Comparison of ENCODE assay signal across 18 cellular contexts in genomic region chr14:101224356-101225115, GRCh38.
A peak's percentile ranks its signal among the peaks of the same experiment; 100 is the strongest.
DNase-seq lines count a peak whose midpoint lies in the region; ATAC-seq and TF ChIP-seq lines count a peak whose summit lies in the region.
"Had no signal": no experiment of that assay in that cellular context is flagged by ENCODE, and none has a peak within 500 bp of the region (broad histone marks: within the 10 kb centered on the region; RNA-seq: fewer than 3 reads in every experiment).

No MANE protein-coding gene starts in this region.

- H3K36me3 ChIP-seq in esophagus muscularis mucosa (no peaks in the 10 kb centered on the region), suprapubic skin (no peaks in the 10 kb centered on the region)
- H3K36me3 ChIP-seq: gastroesophageal sphincter, spleen, thoracic aorta had no signal

- H3K27ac ChIP-seq in esophagus muscularis mucosa (replicated peaks in 1 of 4), result no peak overlapping the region
- H3K27ac ChIP-seq in suprapubic skin, result no peak overlapping the region
- H3K27ac ChIP-seq: gastroesophageal sphincter, spleen, thoracic aorta had no signal

- H3K9me3 ChIP-seq in esophagus muscularis mucosa (no peaks in the 10 kb centered on the region), suprapubic skin (no peaks in the 10 kb centered on the region)
- H3K9me3 ChIP-seq: thoracic aorta had no signal

- intact Hi-C loops in esophagus muscularis mucosa (cut with DNase I), result no loop called here

- H3K4me1 ChIP-seq in esophagus muscularis mucosa (no peaks in the 10 kb centered on the region), suprapubic skin (no peaks in the 10 kb centered on the region)
- H3K4me1 ChIP-seq: gastroesophageal sphincter, spleen had no signal

- DNase-seq in NCI-H345 (lab: John Stamatoyannopoulos, UW), result peak; percentile 10
- no peak for DNase-seq in NCI-H345 treated with DMSO at 0.1 percent for 48 hours (lab: John Stamatoyannopoulos, UW; ENCODE audit: unreplicated experiment)
- DNase-seq in NCI-H82 (lab: John Stamatoyannopoulos, UW), result peak; percentile 95
- peak; percentile 89 for DNase-seq in esophagus muscularis mucosa (ENCODE audit: extremely low spot score)
- peak; percentile 44 to 77 for DNase-seq in suprapubic skin (ENCODE audit: low spot score in 2 of 2)
- DNase-seq in germinal center (ENCODE audit: low spot score), result no peak
- DNase-seq in OCI-M2 (lab: John Stamatoyannopoulos, UW; ENCODE audit: unreplicated experiment), result no peak
- DNase-seq: 8988T; activated naive CD4-positive, alpha-beta T cell treated with anti-CD3 and anti-CD28 coated beads, Interleukin-2, amount 10 ng/mL, durations not matched to agents 7 days and 5 days; CD4-positive, CD25-positive, alpha-beta regulatory T cell; DMS79 treated with DMSO at 0.1 percent for 48 hours; NCI-H2171 treated with DMSO at 0.1 percent for 48 hours; SHP77; spleen; T-helper 2 cell had no signal

- TF ChIP-seq POLR2A in esophagus muscularis mucosa (IDR thresholded peaks at IDR 0.05; ENCODE audit: low read depth), result no peak
- TF ChIP-seq POLR2A in suprapubic skin (IDR thresholded peaks at IDR 0.05), result no peak

- TF ChIP-seq EP300 in esophagus muscularis mucosa (IDR thresholded peaks at IDR 0.05) (no peak), suprapubic skin (IDR thresholded peaks at IDR 0.05) (no peak)

- H3K4me3 ChIP-seq in esophagus muscularis mucosa (no peak overlapping the region), suprapubic skin (no peak overlapping the region)
- H3K4me3 ChIP-seq: gastroesophageal sphincter, spleen, thoracic aorta had no signal

- 70% methylated on average over 22 of the region's 22 CpGs for WGBS in esophagus muscularis mucosa
- WGBS in suprapubic skin, result 73% methylated on average over 12 of the region's 22 CpGs

- H3K27me3 ChIP-seq in esophagus muscularis mucosa (no peaks in the 10 kb centered on the region), suprapubic skin (peaks cover 18% of the 10 kb centered on the region)
- H3K27me3 ChIP-seq: gastroesophageal sphincter had no signal

- no peak for ATAC-seq in GM18520 (IDR thresholded peaks at IDR 0.05; ENCODE audit: unreplicated experiment)
- ATAC-seq: gastroesophageal sphincter had no signal

- TF ChIP-seq CTCF in esophagus muscularis mucosa (IDR thresholded peaks at IDR 0.05) (no peak), suprapubic skin (IDR thresholded peaks at IDR 0.05) (no peak)

Comparison
In these comparisons a context has a peak if more than half of its experiments do, and no peak if none do; other contexts are left out.
1. DNase-seq: peak in NCI-H345 (single experiment), NCI-H82 (single experiment), esophagus muscularis mucosa (single experiment) and suprapubic skin (2 of 2); none in NCI-H345 treated with DMSO at 0.1 percent for 48 hours (single experiment), germinal center (single experiment) and OCI-M2 (single experiment).